ENCODE assay signal across 1 cellular context in genomic region chr6:130696806-130697205, GRCh38.
TF ChIP-seq lines count a peak whose summit lies in the region.

No MANE protein-coding gene starts in this region.

TF ChIP-seq in endothelial cell of umbilical vein, 7 proteins besides CTCF, POLR2A, EP300 and RAD21:
- no peak for TF ChIP-seq MAX (IDR thresholded peaks at IDR 0.05; ENCODE audit: insufficient read depth, insufficient read length)
- peak; percentile 72 for TF ChIP-seq GATA2 (IDR thresholded peaks at IDR 0.05; ENCODE audit: insufficient read depth, insufficient read length, low read depth, low read length)
- TF ChIP-seq FOS (IDR thresholded peaks at IDR 0.05; ENCODE audit: borderline replicate concordance, insufficient read depth, low read length), result peak; percentile 62
- no peak for TF ChIP-seq EZH2 (IDR thresholded peaks at IDR 0.05; ENCODE audit: borderline replicate concordance, low read depth, low read length, severe bottlenecking)
